8 cellular contexts compared by ENCODE assay signal in the genomic region with DNA sequence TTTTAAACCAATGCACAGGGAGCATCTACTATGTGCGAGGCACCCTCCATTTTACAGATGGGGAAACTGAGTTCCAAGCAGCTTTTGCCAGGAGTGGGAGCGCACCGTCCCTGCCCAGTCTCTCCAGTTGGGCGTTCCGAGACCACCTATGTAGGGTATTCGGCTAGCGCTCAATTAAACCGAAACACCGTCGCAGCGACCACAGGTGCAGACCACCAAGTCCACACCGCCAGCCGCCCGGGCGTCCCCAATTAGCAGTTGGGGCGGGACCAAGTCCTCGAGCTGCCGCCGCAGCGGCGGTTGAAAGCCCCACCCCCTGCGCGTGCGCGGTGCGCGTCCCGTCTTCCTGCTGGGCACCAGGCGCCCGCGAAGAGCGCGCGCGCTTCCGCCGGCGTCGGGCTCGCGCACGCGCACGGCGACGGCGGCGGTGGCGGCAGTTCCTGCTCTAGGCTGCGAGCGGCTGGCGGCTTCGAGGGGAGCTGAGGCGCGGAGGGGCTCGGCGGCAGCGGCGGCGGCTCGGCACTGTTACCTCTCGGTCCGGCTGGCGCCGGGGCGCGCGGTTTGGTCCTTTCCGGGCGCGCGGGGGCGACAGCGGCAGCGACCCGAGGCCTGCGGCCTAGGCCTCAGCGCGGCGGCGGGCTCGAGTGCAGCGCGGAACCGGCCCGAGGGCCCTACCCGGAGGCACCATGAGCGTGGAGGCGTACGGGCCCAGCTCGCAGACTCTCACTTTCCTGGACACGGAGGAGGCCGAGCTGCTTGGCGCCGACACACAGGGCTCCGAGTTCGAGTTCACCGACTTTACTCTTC. TPM values are rescaled to one million over a fixed set of nuclear protein-coding genes. Genes with fewer than 3 reads are reported as not detected.
DNase-seq lines count a peak whose midpoint lies in the region; TF ChIP-seq lines count a peak whose summit lies in the region.

A gene (plus strand): TSS at position 436 of the 807 bp plus-strand sequence. CDS start 251 bp downstream, at position 687.

- H3K4me3 ChIP-seq in MM.1S (ENCODE audit: low read length) (peak within 1 kb of the TSS; percentile 75), neuron (ENCODE audit: low read length) (peak within 1 kb of the TSS; percentile 58), subcutaneous abdominal adipose tissue (ENCODE audit: low read depth in 1 of 5, low read length in 5 of 5) (peak within 1 kb of the TSS; percentile 81 to 89 (median 84))

- H2BK15ac ChIP-seq in H9 (ENCODE audit: low read depth, low read length) = no peak within 1 kb of the TSS

- H3K4me2 ChIP-seq in H9 (ENCODE audit: insufficient read depth, insufficient read length, low read length) = peak within 1 kb of the TSS; percentile 90
- H3K4me2 ChIP-seq in MM.1S (ENCODE audit: low read depth, low read length) = peak within 1 kb of the TSS; percentile 100

- peaks cover 24 to 27% of the 10 kb centered on the region in 2 experiments for H3K4me1 Mint-ChIP-seq in H9

- H3K9ac ChIP-seq in H9 (ENCODE audit: extremely low read depth, insufficient read length, low read length) (peak within 1 kb of the TSS; percentile 80), MM.1S (ENCODE audit: low read length) (peak within 1 kb of the TSS; percentile 84), subcutaneous abdominal adipose tissue (ENCODE audit: low read length in 5 of 5) (peak within 1 kb of the TSS; percentile 75 to 99 (median 94))

- no peak within 1 kb of the TSS for H4K8ac ChIP-seq in H9 (replicated peaks; ENCODE audit: insufficient read length, low read depth, low read length)

- no peak within 1 kb of the TSS for H2BK5ac ChIP-seq in H9 (ENCODE audit: insufficient read length, low read length)

- peaks cover 8 to 9% of the 10 kb centered on the region in 2 experiments for H3K9me3 Mint-ChIP-seq in H9

- TF ChIP-seq CTCF in H9 (conservative IDR thresholded peaks at IDR 0.05) (no peak), MM.1S (IDR thresholded peaks at IDR 0.05; ENCODE audit: low read length) (no peak)

- H3K14ac ChIP-seq in H9 (ENCODE audit: insufficient read depth, low read length) = peak within 1 kb of the TSS; percentile 69

- H3K4me3 Mint-ChIP-seq in H9 = peak within 1 kb of the TSS; percentile 92 to 98

- peak; percentile 93 for DNase-seq in ELR (ENCODE audit: low read depth)
- DNase-seq in H9 = peak; percentile 96
- peak; percentile 98 for DNase-seq in MM.1S
- peak; percentile 68 for DNase-seq in SHP77 treated with DMSO at 0.1 percent for 48 hours (lab: John Stamatoyannopoulos, UW)
- peak; percentile 95 for DNase-seq in activated gamma-delta T cell treated with Interleukin-2 at 50 U/mL for 16 hours
- peak; percentile 83 for DNase-seq in foreskin melanocyte

- peaks cover 15% of the 10 kb centered on the region for H3F3A ChIP-seq in MM.1S (ENCODE audit: insufficient read depth, low read length)

- no peak within 1 kb of the TSS for H2AFZ ChIP-seq in H9 (ENCODE audit: low read length)
- peak within 1 kb of the TSS; percentile 98 for H2AFZ ChIP-seq in MM.1S (ENCODE audit: low read length)
- peak within 1 kb of the TSS; percentile 72 for H2AFZ ChIP-seq in neuron (ENCODE audit: low read depth, low read length)

- H3K18ac ChIP-seq in H9 (ENCODE audit: insufficient read length, low read depth, low read length) = no peak within 1 kb of the TSS

- no peak within 1 kb of the TSS for H4K91ac ChIP-seq in H9 (ENCODE audit: insufficient read length, low read depth, low read length)

- H3K36me3 ChIP-seq in MM.1S (replicated peaks; ENCODE audit: insufficient read depth, low read length) (peaks cover 6% of the 10 kb centered on the region; the same call in 1 of the 2 replicates), neuron (ENCODE audit: insufficient read depth, low read length) (peaks cover 22% of the 10 kb centered on the region), subcutaneous abdominal adipose tissue (ENCODE audit: control insufficient read depth in 5 of 5, insufficient read depth in 5 of 5, low read length in 5 of 5) (peaks cover 0 to 4% (median 3%) of the 10 kb centered on the region in 5 donors)

- H3K56ac ChIP-seq in H9 (ENCODE audit: insufficient read length, low read depth, low read length) = no peak within 1 kb of the TSS

- H3K27ac ChIP-seq in H9 (ENCODE audit: insufficient read length, low read depth, low read length) (no peak within 1 kb of the TSS), MM.1S (ENCODE audit: low read length) (peak within 1 kb of the TSS; percentile 65; the same call in 1 of the 2 replicates), subcutaneous abdominal adipose tissue (ENCODE audit: low read depth, low read length) (peak within 1 kb of the TSS; percentile 84)

- no CpG with 5 or more reads among the region's 98 CpGs for WGBS in H9 (ENCODE audit: extremely low coverage, insufficient read length, low lambda C conversion rate)

- H2BK20ac ChIP-seq in H9 (ENCODE audit: low read depth, low read length, poor library complexity, severe bottlenecking) = no peak within 1 kb of the TSS

- no peak within 1 kb of the TSS for H3K23ac ChIP-seq in H9 (ENCODE audit: insufficient read length, low read depth, low read length)

- H2BK12ac ChIP-seq in H9 (ENCODE audit: insufficient read length, low read depth, low read length) = no peak within 1 kb of the TSS

- no peak within 1 kb of the TSS for H3K4ac ChIP-seq in H9 (ENCODE audit: low read depth, low read length)

- no peaks in the 10 kb centered on the region for H4K20me1 ChIP-seq in H9 (ENCODE audit: control insufficient read depth, insufficient read depth, insufficient read length)
- peaks cover 41% of the 10 kb centered on the region for H4K20me1 ChIP-seq in MM.1S (ENCODE audit: insufficient read depth, low read length)

- H3K9me3 ChIP-seq in H9 (ENCODE audit: control insufficient read depth, low read depth, low read length) = no peaks in the 10 kb centered on the region
- H3K9me3 ChIP-seq in MM.1S (replicated peaks; ENCODE audit: insufficient read depth, low read length) = no peaks in the 10 kb centered on the region
- no peaks in the 10 kb centered on the region for H3K9me3 ChIP-seq in neuron (ENCODE audit: low read length)
- H3K9me3 ChIP-seq in subcutaneous abdominal adipose tissue (ENCODE audit: control insufficient read depth in 5 of 5, low read length in 5 of 5) = peaks cover 0 to 11% (median 5%) of the 10 kb centered on the region in 5 donors

- H4K5ac ChIP-seq in H9 (ENCODE audit: insufficient read length, low read depth, low read length) = no peak within 1 kb of the TSS

- H3K79me2 ChIP-seq in H9 (ENCODE audit: insufficient read depth, low read length) (peaks cover 33% of the 10 kb centered on the region; the same call in 1 of the 2 replicates), MM.1S (ENCODE audit: low read length) (peaks cover 51% of the 10 kb centered on the region)

- H2BK120ac ChIP-seq in H9 (ENCODE audit: low read depth, low read length, poor library complexity, severe bottlenecking) = no peak within 1 kb of the TSS

- no peaks in the 10 kb centered on the region for H3K9me2 ChIP-seq in MM.1S (replicated peaks; ENCODE audit: insufficient read depth, low read length)

- H3K27ac Mint-ChIP-seq in H9 = peak within 1 kb of the TSS; percentile 76 to 81 (median 79); a peak in 5 of 7 replicates

- no peaks in the 10 kb centered on the region for H3K4me1 ChIP-seq in H9 (ENCODE audit: insufficient read depth, low read length)
- H3K4me1 ChIP-seq in MM.1S (ENCODE audit: low read length) = peaks cover 26% of the 10 kb centered on the region
- peaks cover 20% of the 10 kb centered on the region for H3K4me1 ChIP-seq in neuron (ENCODE audit: insufficient read depth, low read length)
- H3K4me1 ChIP-seq in subcutaneous abdominal adipose tissue (ENCODE audit: control insufficient read depth in 5 of 5, insufficient read depth in 5 of 5, low read length in 5 of 5) = peaks cover 7 to 46% (median 40%) of the 10 kb centered on the region in 5 donors

- peaks cover 19 to 29% (median 21%) of the 10 kb centered on the region in 3 experiments for H3K36me3 Mint-ChIP-seq in H9 (ENCODE audit: insufficient read depth in 1 of 3, low read depth in 3 of 3)

- peaks cover 8% of the 10 kb centered on the region for H3K23me2 ChIP-seq in H9 (ENCODE audit: insufficient read length, low read depth, low read length, poor library complexity, severe bottlenecking)

- no peak within 1 kb of the TSS for H2AK5ac ChIP-seq in H9 (ENCODE audit: insufficient read length, low read length)

- peaks cover 29% of the 10 kb centered on the region for H3K27me3 Mint-ChIP-seq in H9 (ENCODE audit: low read depth)

- H3T11ph ChIP-seq in H9 (ENCODE audit: low read length) = no peak within 1 kb of the TSS

- H3K79me1 ChIP-seq in H9 (ENCODE audit: insufficient read depth, low read depth, low read length, poor library complexity, severe bottlenecking) = peaks cover 3% of the 10 kb centered on the region

- H3K27me3 ChIP-seq in H9 (ENCODE audit: insufficient read depth, low read length) = peaks cover 3% of the 10 kb centered on the region; the same call in 1 of the 2 replicates
- H3K27me3 ChIP-seq in MM.1S (replicated peaks; ENCODE audit: insufficient read depth, low read length) = no peaks in the 10 kb centered on the region
- H3K27me3 ChIP-seq in neuron (ENCODE audit: insufficient read depth, low read length) = no peaks in the 10 kb centered on the region
- H3K27me3 ChIP-seq in subcutaneous abdominal adipose tissue (ENCODE audit: control insufficient read depth in 5 of 5, insufficient read depth in 4 of 5, low read length in 5 of 5) = no peaks in the 10 kb centered on the region

RNA-seq across cellular contexts. Expression of the gene that starts here (rescaled TPM):
- total RNA-seq in H9 (2021) = 83.3 and 85.4 TPM in 2 replicates
